24 cellular contexts compared by ENCODE assay signal in the genomic region with DNA sequence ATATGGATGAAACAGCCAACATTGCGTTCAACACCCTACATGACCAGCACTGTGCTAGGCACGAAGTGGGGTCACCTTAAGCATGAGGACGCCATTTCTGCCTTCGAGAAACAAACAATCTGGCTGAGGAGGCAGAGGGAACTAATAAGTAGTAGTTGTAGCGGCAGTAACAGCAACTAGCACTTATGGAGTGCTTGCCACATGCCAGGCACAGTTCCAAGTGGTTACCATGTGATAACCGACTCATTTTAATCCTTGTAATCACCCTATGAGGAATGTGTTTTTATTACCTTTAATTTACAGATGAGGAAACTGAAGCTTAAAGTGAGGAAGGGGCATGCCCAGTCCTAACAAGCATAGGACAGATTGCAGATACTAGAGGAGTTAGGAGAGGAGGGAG. TPM values are rescaled to one million over a fixed set of nuclear protein-coding genes. Genes with fewer than 3 reads are reported as not detected.
DNase-seq lines count a peak whose midpoint lies in the region; ATAC-seq and TF ChIP-seq lines count a peak whose summit lies in the region.
"Had no signal": no experiment of that assay in that cellular context is flagged by ENCODE, and none has a peak within 500 bp of the region (broad histone marks: within the 10 kb centered on the region; RNA-seq: fewer than 3 reads in every experiment).

No MANE protein-coding gene starts in this region.

- TF ChIP-seq CTCF in glutamatergic neuron (IDR thresholded peaks at IDR 0.05; ENCODE audit: partially characterized antibody, unreplicated experiment) = no peak
- no peak for TF ChIP-seq CTCF in ascending aorta (IDR thresholded peaks at IDR 0.05)

- H3K27me3 Mint-ChIP-seq in glutamatergic neuron (ENCODE audit: unreplicated experiment) = peaks cover 2% of the 10 kb centered on the region

- H3K4me3 ChIP-seq in ascending aorta (no peak overlapping the region), aorta (ENCODE audit: low read length in 2 of 2) (no peak overlapping the region)
- H3K4me3 ChIP-seq: PC-9, skin epidermis, upper lobe of left lung had no signal

- H3K9me3 ChIP-seq in ascending aorta (no peaks in the 10 kb centered on the region), aorta (ENCODE audit: control insufficient read depth, low read length) (no peaks in the 10 kb centered on the region)
- H3K9me3 ChIP-seq: upper lobe of left lung had no signal

- H3K27ac ChIP-seq in ascending aorta (no peak overlapping the region), aorta (ENCODE audit: low read depth in 1 of 2, low read length in 2 of 2) (no peak overlapping the region)
- H3K27ac ChIP-seq: PC-9, skin epidermis had no signal

- H3K36me3 ChIP-seq in ascending aorta (no peaks in the 10 kb centered on the region), aorta (ENCODE audit: control insufficient read depth in 1 of 2, insufficient read depth in 2 of 2, low read length in 1 of 2) (no peaks in the 10 kb centered on the region)
- H3K36me3 ChIP-seq: upper lobe of left lung had no signal

- H3K27me3 ChIP-seq in ascending aorta = no peaks in the 10 kb centered on the region
- H3K27me3 ChIP-seq in aorta (ENCODE audit: control insufficient read depth in 1 of 2, insufficient read depth in 2 of 2, low read length in 1 of 2) = no peaks in the 10 kb centered on the region
- H3K27me3 ChIP-seq: upper lobe of left lung had no signal

- intact Hi-C loops in ascending aorta (cut with DNase I) = no loop called here
- intact Hi-C loops in aorta (cut with DNase I) = no loop called here

- H3K4me1 Mint-ChIP-seq in glutamatergic neuron (ENCODE audit: low read depth, unreplicated experiment) = peaks cover 26% of the 10 kb centered on the region
- H3K4me1 Mint-ChIP-seq: mesothelial cell of epicardium; stimulated activated naive CD8-positive, alpha-beta T cell treated with anti-CD3 and anti-CD28 coated beads, Interleukin-15, amount 100 ng/mL, for 72 hours; WTC11 had no signal

- H3K9me3 Mint-ChIP-seq in glutamatergic neuron (ENCODE audit: unreplicated experiment) = peaks cover 3% of the 10 kb centered on the region
- H3K9me3 Mint-ChIP-seq: activated CD4-positive, alpha-beta memory T cell treated with anti-CD3 and anti-CD28 coated beads for 36 hours; effector memory CD8-positive, alpha-beta T cell; mesothelial cell of epicardium; nephron; stimulated activated naive CD8-positive, alpha-beta T cell treated with anti-CD3 and anti-CD28 coated beads, Interleukin-15, amount 100 ng/mL, for 72 hours had no signal

- peaks cover 6% of the 10 kb centered on the region for H3K36me3 Mint-ChIP-seq in glutamatergic neuron (ENCODE audit: unreplicated experiment)
- H3K36me3 Mint-ChIP-seq: activated CD4-positive, alpha-beta memory T cell treated with anti-CD3 and anti-CD28 coated beads for 36 hours; mesothelial cell of epicardium; WTC11 had no signal

- 71 to 81% methylated on average over 6 of the region's 6 CpGs for WGBS in aorta, 2 donors

- H3K4me1 ChIP-seq in ascending aorta (peaks cover 0 to 2% of the 10 kb centered on the region in 2 donors), aorta (ENCODE audit: control insufficient read depth in 1 of 2, insufficient read depth in 2 of 2, low read length in 2 of 2) (no peaks in the 10 kb centered on the region)

- H3K4me3 Mint-ChIP-seq in glutamatergic neuron (ENCODE audit: unreplicated experiment) = peak overlapping the region; percentile 70
- H3K4me3 Mint-ChIP-seq: activated CD4-positive, alpha-beta memory T cell treated with anti-CD3 and anti-CD28 coated beads for 36 hours; effector memory CD8-positive, alpha-beta T cell; mesothelial cell of epicardium; nephron; stimulated activated naive CD8-positive, alpha-beta T cell treated with anti-CD3 and anti-CD28 coated beads, Interleukin-15, amount 100 ng/mL, for 72 hours; WTC11 had no signal

- ATAC-seq in aorta (ENCODE audit: low FRiP score) (no peak), HG02981 (IDR thresholded peaks at IDR 0.05; ENCODE audit: unreplicated experiment) (no peak)
- ATAC-seq: effector memory CD8-positive, alpha-beta T cell; stimulated activated naive CD8-positive, alpha-beta T cell treated with anti-CD3 and anti-CD28 coated beads, Interleukin-15, amount 100 ng/mL, for 72 hours; WTC11 had no signal

- peak; percentile 84 for DNase-seq in DMS79 treated with DMSO at 0.1 percent for 48 hours (lab: John Stamatoyannopoulos, UW)
- peak; percentile 71 for DNase-seq in NCI-H1105 (lab: John Stamatoyannopoulos, UW)
- DNase-seq in RPMI7951 (ENCODE audit: low read depth) = peak; percentile 11
- DNase-seq in glutamatergic neuron = no peak
- DNase-seq in ascending aorta (ENCODE audit: low spot score in 2 of 2) = no peak
- DNase-seq in aorta = no peak
- no peak for DNase-seq in stimulated activated CD8-positive, alpha-beta memory T cell treated with anti-CD3 and anti-CD28 coated beads, Interleukin-4, amount 100 ng/mL, for 48 hours
- DNase-seq: activated CD4-positive, alpha-beta memory T cell treated with anti-CD3 and anti-CD28 coated beads for 36 hours; activated naive CD4-positive, alpha-beta T cell; COR-L47; effector memory CD8-positive, alpha-beta T cell; GOT3; kidney glomerular epithelial cell; NCI-H69; PC-9; stimulated activated CD4-positive, alpha-beta T cell treated with anti-CD3 and anti-CD28 coated beads, Interleukin-2, amount 100 ng/mL, for 48 hours; stimulated activated naive CD8-positive, alpha-beta T cell treated with anti-CD3 and anti-CD28 coated beads, Interleukin-15, amount 100 ng/mL, for 72 hours had no signal

- H3K27ac Mint-ChIP-seq in glutamatergic neuron (ENCODE audit: unreplicated experiment) = peak overlapping the region; percentile 44
- H3K27ac Mint-ChIP-seq: activated CD4-positive, alpha-beta memory T cell treated with anti-CD3 and anti-CD28 coated beads for 36 hours; effector memory CD8-positive, alpha-beta T cell; mesothelial cell of epicardium; nephron; stimulated activated naive CD8-positive, alpha-beta T cell treated with anti-CD3 and anti-CD28 coated beads, Interleukin-15, amount 100 ng/mL, for 72 hours; WTC11 had no signal

RNA-seq across cellular contexts. Expression of a gene that starts 33.7 kb away (rescaled TPM):
- total RNA-seq in RPMI7951 (2014; rRNA removed; shearing (Covaris generic)) = not detected in 2 replicates
- total RNA-seq in glutamatergic neuron (ENCODE audit: unreplicated experiment) = 3.7 TPM
- total RNA-seq in ascending aorta = 13.3 TPM
- 10 to 100 TPM; 21.2 to 25.3 TPM for total RNA-seq in aorta
- polyA plus RNA-seq in aorta = 1 to 10 TPM; 1.1 to 3.6 TPM
- total RNA-seq: activated CD4-positive, alpha-beta memory T cell treated with anti-CD3 and anti-CD28 coated beads for 36 hours; PC-9; T-helper 2 cell treated with Interferon-gamma antibody and Interleukin-4, amounts not matched to agents 100 ng/mL and 5 ng/mL, for 36 hours had no signal

Comparison
In these comparisons a context has a peak if more than half of its experiments do, and no peak if none do; other contexts are left out.
1. DNase-seq: peak in DMS79 treated with DMSO at 0.1 percent for 48 hours (single experiment), NCI-H1105 (single experiment) and RPMI7951 (single experiment); none in glutamatergic neuron (single experiment), ascending aorta (0 of 2), aorta (0 of 2) and stimulated activated CD8-positive, alpha-beta memory T cell treated with anti-CD3 and anti-CD28 coated beads, Interleukin-4, amount 100 ng/mL, for 48 hours (single experiment).